35 cellular contexts compared by ENCODE assay signal in genomic region chr2:147396890-147397289, GRCh38.
DNase-seq lines count a peak whose midpoint lies in the region; ATAC-seq, FAIRE-seq and TF ChIP-seq lines count a peak whose summit lies in the region.
"Had no signal": no experiment of that assay in that cellular context is flagged by ENCODE, and none has a peak within 500 bp of the region (broad histone marks: within the 10 kb centered on the region; RNA-seq: fewer than 3 reads in every experiment).

No MANE protein-coding gene starts in this region.

- WGBS in liver = 52% methylated on average over 3 of the region's 3 CpGs
- 8% methylated on average over 3 of the region's 3 CpGs for WGBS in HepG2 (ENCODE audit: low lambda C conversion rate)
- 26% methylated on average over 3 of the region's 3 CpGs for WGBS in right lobe of liver (ENCODE audit: insufficient coverage, low coverage, low lambda C conversion rate, missing lambda C conversion rate)
- no CpG with 5 or more reads among the region's 3 CpGs for WGBS in mesendoderm (ENCODE audit: extremely low coverage, insufficient coverage, low lambda C conversion rate)
- WGBS in gastroesophageal sphincter (ENCODE audit: low coverage in 1 of 2), 2 donors = 86 to 94% methylated on average over 2 to 3 of the region's 3 CpGs

- no peak overlapping the region for H3K4me2 ChIP-seq in HepG2 (ENCODE audit: low read depth, low read length)
- no peak overlapping the region for H3K4me2 ChIP-seq in mesendoderm (ENCODE audit: low read length)
- H3K4me2 ChIP-seq: A549; BLaER1; BLaER1 treated with 17β-estradiol and CSF1 and Interleukin-3, amounts not matched to agents 10 nM and 100 nM had no signal

- ATAC-seq in HepG2 (no peak), left lobe of liver (peak; percentile 83), right lobe of liver (peak; percentile 75 to 89 (median 83)), gastroesophageal sphincter (no peak)
- ATAC-seq: A549; CD8-positive, alpha-beta T cell had no signal

- in situ Hi-C loops in HepG2 (cut with HindIII; ENCODE audit: extremely low pct_ligation_motif_present, low pct_unique_long_range_greater_than_20kb) = loop anchor here (25.0 kb wide), 1 partner anchor 515 kb away; no protein-coding TSS in a partner anchor

- no peak overlapping the region for H4K8ac ChIP-seq in mesendoderm (ENCODE audit: low read depth, low read length)

- no peak overlapping the region for H4K5ac ChIP-seq in mesendoderm (ENCODE audit: low read length)

- TF ChIP-seq CTCF in liver (IDR thresholded peaks at IDR 0.05; ENCODE audit: low read depth, low read length, missing input control) = no peak
- TF ChIP-seq CTCF in HepG2 (CRISPR knock-in tag; IDR thresholded peaks at IDR 0.05) = no peak
- TF ChIP-seq CTCF in right lobe of liver (IDR thresholded peaks at IDR 0.05) = no peak
- no peak for TF ChIP-seq CTCF in gastroesophageal sphincter (IDR thresholded peaks at IDR 0.05)
- no peak for TF ChIP-seq CTCF in GM10248 (IDR thresholded peaks at IDR 0.05; ENCODE audit: control extremely low read depth, extremely low read depth, low read depth, missing control alignments)

- H3K23ac ChIP-seq in mesendoderm (ENCODE audit: low read length) = no peak overlapping the region

- BruUV-seq in HepG2 (replicated peaks; lab: Mats Ljungman, UMichigan) = no TSS peak

- H2AFZ ChIP-seq in HepG2 (ENCODE audit: low read length) = no peak overlapping the region

- H2AK5ac ChIP-seq in mesendoderm (ENCODE audit: low read length) = peak overlapping the region; percentile 4

- no peak overlapping the region for H3K9ac ChIP-seq in liver (ENCODE audit: low read depth in 1 of 2, low read length in 2 of 2)
- H3K9ac ChIP-seq in HepG2 (ENCODE audit: insufficient read depth, low read depth, low read length) = no peak overlapping the region
- H3K9ac ChIP-seq in mesendoderm (ENCODE audit: low read length) = no peak overlapping the region
- H3K9ac ChIP-seq: BLaER1; BLaER1 treated with 17β-estradiol and CSF1 and Interleukin-3, amounts not matched to agents 10 nM and 100 nM had no signal

- no peak overlapping the region for H3K56ac ChIP-seq in mesendoderm (ENCODE audit: low read length)

- no peak overlapping the region for H2BK15ac ChIP-seq in mesendoderm (replicated peaks; ENCODE audit: low read depth)

- peak overlapping the region; percentile 23 for H2BK5ac ChIP-seq in mesendoderm (ENCODE audit: low read length)

- H3K18ac ChIP-seq in mesendoderm (ENCODE audit: low read length) = no peak overlapping the region

- no peaks in the 10 kb centered on the region for H4K20me1 ChIP-seq in HepG2 (ENCODE audit: insufficient read depth, low read length)
- H4K20me1 ChIP-seq: BLaER1; BLaER1 treated with 17β-estradiol and CSF1 and Interleukin-3, amounts not matched to agents 10 nM and 100 nM had no signal

- no peak overlapping the region for H3K4ac ChIP-seq in mesendoderm (ENCODE audit: low read depth, low read length)

- DNase-seq in HepG2 (ENCODE audit: low spot score) (no peak), left lobe of liver (ENCODE audit: low spot score) (peak; percentile 44), right lobe of liver (peak in 1 of 3 donors; percentile 42), mesendoderm (no peak), SIG-M5 (lab: John Stamatoyannopoulos, UW) (no peak), GM10248 (ENCODE audit: extremely low spot score) (no peak)
- DNase-seq: 8988T; ACHN; AML-193; BE2C; C1 segment of cervical spinal cord; Caco-2; Calu3; CD4-positive, alpha-beta memory T cell; CD4-positive, alpha-beta T cell; CD4-positive, CD25-positive, alpha-beta regulatory T cell; CD8-positive, alpha-beta memory T cell; CD8-positive, alpha-beta T cell; COR-L47; DMS 273 treated with DMSO at 0.1 percent for 48 hours; DMS153; DMS53; DMS79; DMS79 treated with DMSO at 0.1 percent for 48 hours; DND-41; EL had no signal

- no peaks in the 10 kb centered on the region for H3K79me1 ChIP-seq in mesendoderm (ENCODE audit: low read length)

- no peak overlapping the region for H2BK120ac ChIP-seq in mesendoderm (ENCODE audit: low read depth, low read length)

- H3K36me3 ChIP-seq in liver (ENCODE audit: control insufficient read depth in 4 of 4, insufficient read depth in 3 of 4, low read depth in 1 of 4, low read length in 3 of 4) (no peaks in the 10 kb centered on the region), HepG2 (replicated peaks in 1 of 2; ENCODE audit: control insufficient read depth in 1 of 2, insufficient read depth in 2 of 2, low read length in 2 of 2) (no peaks in the 10 kb centered on the region), right lobe of liver (no peaks in the 10 kb centered on the region), mesendoderm (ENCODE audit: control insufficient read depth, insufficient read depth, low read length) (no peaks in the 10 kb centered on the region), gastroesophageal sphincter (no peaks in the 10 kb centered on the region)
- H3K36me3 ChIP-seq: BE2C; BLaER1; BLaER1 treated with 17β-estradiol and CSF1 and Interleukin-3, amounts not matched to agents 10 nM and 100 nM had no signal

- CTCF ChIA-PET in HepG2 (lab: Yijun Ruan, JAX; ENCODE audit: low intra/inter-chr PET ratio, low total read pairs) (no interaction called here), GM10248 (lab: Yijun Ruan, JAX) (no interaction called here)

- TF ChIP-seq RAD21 in liver (IDR thresholded peaks at IDR 0.05) = peak in 1 of 2 donors; percentile 58
- no peak for TF ChIP-seq RAD21 in HepG2 (CRISPR knock-in tag; IDR thresholded peaks at IDR 0.05)

- H3K4me1 ChIP-seq in liver (ENCODE audit: control insufficient read depth in 4 of 4, insufficient read depth in 4 of 4, low read length in 3 of 4) = peaks cover 0 to 7% (median 2%) of the 10 kb centered on the region in 4 donors
- no peaks in the 10 kb centered on the region for H3K4me1 ChIP-seq in HepG2 (ENCODE audit: insufficient read depth, low read length)
- H3K4me1 ChIP-seq in right lobe of liver = peaks cover 0 to 8% (median 0%) of the 10 kb centered on the region in 4 donors
- H3K4me1 ChIP-seq in mesendoderm (ENCODE audit: control insufficient read depth, low read depth, low read length) = peaks cover 3% of the 10 kb centered on the region
- H3K4me1 ChIP-seq in gastroesophageal sphincter = no peaks in the 10 kb centered on the region
- H3K4me1 ChIP-seq: A549, BE2C, BLaER1 had no signal

- H3K9me3 ChIP-seq in liver (ENCODE audit: control insufficient read depth in 4 of 4, low read length in 3 of 4) = no peaks in the 10 kb centered on the region
- no peaks in the 10 kb centered on the region for H3K9me3 ChIP-seq in HepG2 (ENCODE audit: low read length)
- no peaks in the 10 kb centered on the region for H3K9me3 ChIP-seq in right lobe of liver
- H3K9me3 ChIP-seq in gastroesophageal sphincter = no peaks in the 10 kb centered on the region
- H3K9me3 ChIP-seq: A549; BE2C; BLaER1; BLaER1 treated with 17β-estradiol and CSF1 and Interleukin-3, amounts not matched to agents 10 nM and 100 nM had no signal

- intact Hi-C loops in HepG2 (cut with micrococcal nuclease; ENCODE audit: unreplicated experiment) (no loop called here), right lobe of liver (cut with DNase I) (no loop called here)

- TF ChIP-seq EP300 in HepG2 (IDR thresholded peaks at IDR 0.05; ENCODE audit: low read depth in 2 of 2, low read length in 2 of 2) (no peak), HepG2 (CRISPR knock-in tag; IDR thresholded peaks at IDR 0.05; ENCODE audit: borderline replicate concordance) (no peak), gastroesophageal sphincter (IDR thresholded peaks at IDR 0.05) (no peak)

- no peaks in the 10 kb centered on the region for H3K27me3 ChIP-seq in liver (ENCODE audit: control insufficient read depth in 4 of 4, insufficient read depth in 4 of 4, low read length in 3 of 4)
- no peaks in the 10 kb centered on the region for H3K27me3 ChIP-seq in HepG2 (ENCODE audit: control insufficient read depth in 1 of 2, insufficient read depth in 2 of 2, low read length in 2 of 2)
- no peaks in the 10 kb centered on the region for H3K27me3 ChIP-seq in right lobe of liver
- no peaks in the 10 kb centered on the region for H3K27me3 ChIP-seq in mesendoderm (ENCODE audit: insufficient read depth, low read length, poor library complexity)
- no peaks in the 10 kb centered on the region for H3K27me3 ChIP-seq in gastroesophageal sphincter
- H3K27me3 ChIP-seq: BE2C; BLaER1; BLaER1 treated with 17β-estradiol and CSF1 and Interleukin-3, amounts not matched to agents 10 nM and 100 nM had no signal

- no peak for TF ChIP-seq POLR2A in HepG2 (IDR thresholded peaks at IDR 0.05; ENCODE audit: insufficient read depth in 1 of 2, low read depth in 2 of 2, low read length in 2 of 2)
- no peak for TF ChIP-seq POLR2A in right lobe of liver (IDR thresholded peaks at IDR 0.05)
- TF ChIP-seq POLR2A in gastroesophageal sphincter (IDR thresholded peaks at IDR 0.05) = no peak

- H3K4me3 ChIP-seq in liver (ENCODE audit: low read depth in 1 of 3, low read length in 3 of 3) (no peak overlapping the region), HepG2 (replicated peaks in 1 of 3; ENCODE audit: insufficient read depth in 1 of 3, low read depth in 2 of 3, low read length in 3 of 3) (no peak overlapping the region), right lobe of liver (no peak overlapping the region), mesendoderm (ENCODE audit: low read length) (no peak overlapping the region), gastroesophageal sphincter (no peak overlapping the region)
- H3K4me3 ChIP-seq: A549; BLaER1; BLaER1 treated with 17β-estradiol and CSF1 and Interleukin-3, amounts not matched to agents 10 nM and 100 nM had no signal

- POLR2A ChIA-PET in HepG2 (lab: Yijun Ruan, JAX) (no interaction called here), GM10248 (lab: Yijun Ruan, JAX) (no interaction called here)

- FAIRE-seq in HepG2 (lab: Jason Lieb, UNC) = no peak
- FAIRE-seq: A204.1, A549, D721Med had no signal

- H3K79me2 ChIP-seq in HepG2 (ENCODE audit: insufficient read depth, low read length) = no peaks in the 10 kb centered on the region
- no peaks in the 10 kb centered on the region for H3K79me2 ChIP-seq in mesendoderm (ENCODE audit: control insufficient read depth, insufficient read depth, low read length)

- H3K27ac ChIP-seq in liver (ENCODE audit: low read depth in 1 of 2, low read length in 2 of 2) (no peak overlapping the region), HepG2 (ENCODE audit: extremely low read length, insufficient read depth, low read length) (no peak overlapping the region), right lobe of liver (no peak overlapping the region), mesendoderm (ENCODE audit: low read depth, low read length) (no peak overlapping the region), gastroesophageal sphincter (no peak overlapping the region)
- H3K27ac ChIP-seq: 22Rv1; A549; BLaER1; BLaER1 treated with 17β-estradiol and CSF1 and Interleukin-3, amounts not matched to agents 10 nM and 100 nM; C4-2B had no signal

TF ChIP-seq in liver, 16 proteins besides CTCF, POLR2A, EP300 and RAD21 (continues in another document):
- TF ChIP-seq NR2F2 (IDR thresholded peaks at IDR 0.05) (no peak), TAF1 (conservative IDR thresholded peaks at IDR 0.05) (no peak)

TF ChIP-seq in HepG2, 621 proteins besides CTCF, POLR2A, EP300 and RAD21 (continues in another document):
- TF ChIP-seq NCOA5 (CRISPR knock-in tag; IDR thresholded peaks at IDR 0.05) = no peak
- no peak for TF ChIP-seq FOXA1 (IDR thresholded peaks at IDR 0.05)
- TF ChIP-seq FOXA1 (CRISPR knock-in tag; IDR thresholded peaks at IDR 0.05) = no peak
- no peak for TF ChIP-seq ZNF678 (CRISPR knock-in tag; IDR thresholded peaks at IDR 0.05)
- no peak for TF ChIP-seq SRSF9 (IDR thresholded peaks at IDR 0.05; ENCODE audit: borderline replicate concordance, insufficient read depth, low read depth, low read length, poor library complexity, severe bottlenecking)

Comparison
In these comparisons a context has a peak if more than half of its experiments do, and no peak if none do; other contexts are left out.
1. ATAC-seq: peak in left lobe of liver (single experiment) and right lobe of liver (4 of 4); none in HepG2 (single experiment) and gastroesophageal sphincter (single experiment).